8 cellular contexts compared by ENCODE assay signal in genomic region chr9:73683862-73684591, GRCh38.
DNase-seq lines count a peak whose midpoint lies in the region; ATAC-seq and TF ChIP-seq lines count a peak whose summit lies in the region.

No MANE protein-coding gene starts in this region.

- no peaks in the 10 kb centered on the region for H3K27me3 Mint-ChIP-seq in progenitor cell of endocrine pancreas

- H3K9me3 Mint-ChIP-seq in progenitor cell of endocrine pancreas (ENCODE audit: low read depth) = peaks cover 5% of the 10 kb centered on the region

- no peaks in the 10 kb centered on the region for H3K4me1 Mint-ChIP-seq in progenitor cell of endocrine pancreas (ENCODE audit: low read depth)

- no peak overlapping the region for H3K4me3 Mint-ChIP-seq in progenitor cell of endocrine pancreas (ENCODE audit: low read depth)

- DNase-seq in AG20443 (ENCODE audit: low spot score) (peak; percentile 6), NAMALWA (ENCODE audit: low spot score) (peak; percentile 37), cerebellar cortex (ENCODE audit: low spot score) (peak; percentile 4), progenitor cell of endocrine pancreas (ENCODE audit: low spot score, unreplicated experiment) (no peak), NCI-H1048 (lab: John Stamatoyannopoulos, UW) (no peak)
- no peak for DNase-seq in stimulated activated naive CD4-positive, alpha-beta T cell treated with Interleukin-2 at 50 U/mL for 16 hours (lab: John Stamatoyannopoulos, UW)

- H3K27ac Mint-ChIP-seq in progenitor cell of endocrine pancreas = no peak overlapping the region

- peak; percentile 74 for TF ChIP-seq CTCF in progenitor cell of endocrine pancreas (IDR thresholded peaks at IDR 0.05; ENCODE audit: unreplicated experiment)

- ATAC-seq in GM18907 (IDR thresholded peaks at IDR 0.05; ENCODE audit: unreplicated experiment) = peak; percentile 62
- no peak for ATAC-seq in HG02973 (IDR thresholded peaks at IDR 0.05; ENCODE audit: unreplicated experiment)

- peaks cover 1% of the 10 kb centered on the region for H3K36me3 Mint-ChIP-seq in progenitor cell of endocrine pancreas (ENCODE audit: insufficient read depth)

Comparison
In these comparisons a context has a peak if more than half of its experiments do, and no peak if none do; other contexts are left out.
1. DNase-seq: peak in AG20443 (single experiment), NAMALWA (single experiment) and cerebellar cortex (single experiment); none in progenitor cell of endocrine pancreas (single experiment), stimulated activated naive CD4-positive, alpha-beta T cell treated with Interleukin-2 at 50 U/mL for 16 hours (single experiment) and NCI-H1048 (single experiment).